20 cellular contexts compared by ENCODE assay signal in genomic region chr17:40364906-40365305, GRCh38. TPM values are rescaled to one million over a fixed set of nuclear protein-coding genes. Genes with fewer than 3 reads are reported as not detected.
DNase-seq lines count a peak whose midpoint lies in the region; ATAC-seq and TF ChIP-seq lines count a peak whose summit lies in the region.
"Had no signal": no experiment of that assay in that cellular context is flagged by ENCODE, and none has a peak within 500 bp of the region (broad histone marks: within the 10 kb centered on the region; RNA-seq: fewer than 3 reads in every experiment).

No MANE protein-coding gene starts in this region.

- H3K36me3 ChIP-seq in NT2/D1 (ENCODE audit: insufficient read depth, insufficient read length, low read length) = no peaks in the 10 kb centered on the region
- H3K36me3 ChIP-seq in rectal smooth muscle tissue (ENCODE audit: control insufficient read depth, insufficient read depth, low read length) = no peaks in the 10 kb centered on the region
- H3K36me3 ChIP-seq: brain microvascular endothelial cell, tibial nerve had no signal

- no peak overlapping the region for H3K27ac Mint-ChIP-seq in activated T-cell treated with anti-CD3 and anti-CD28 coated beads, Interleukin-2, amount 50 U/mL, for 72 hours
- H3K27ac Mint-ChIP-seq: CD8-positive, alpha-beta T cell; dendritic cell treated with granulocyte-macrophage colony-stimulating factor and Interleukin-4, amounts not matched to agents 40 ng/mL and 50 ng/mL, for 4 days had no signal

- H3K27ac ChIP-seq in rectal smooth muscle tissue (ENCODE audit: low read depth, low read length) = no peak overlapping the region
- H3K27ac ChIP-seq: brain microvascular endothelial cell, KMS-11, tibial nerve, VCaP had no signal

- ATAC-seq in activated T-cell treated with anti-CD3 and anti-CD28 coated beads, Interleukin-2, amount 50 U/mL, for 72 hours (replicated peaks in 1 of 2) = no peak
- no peak for ATAC-seq in HG02852 (IDR thresholded peaks at IDR 0.05; ENCODE audit: unreplicated experiment)
- no peak for ATAC-seq in GM19397 (IDR thresholded peaks at IDR 0.05; ENCODE audit: unreplicated experiment)
- ATAC-seq: CD8-positive, alpha-beta T cell had no signal

- no peaks in the 10 kb centered on the region for H3K9me3 Mint-ChIP-seq in activated T-cell treated with anti-CD3 and anti-CD28 coated beads, Interleukin-2, amount 50 U/mL, for 72 hours
- H3K9me3 Mint-ChIP-seq: CD8-positive, alpha-beta T cell; dendritic cell treated with granulocyte-macrophage colony-stimulating factor and Interleukin-4, amounts not matched to agents 40 ng/mL and 50 ng/mL, for 4 days had no signal

- H3K9me3 ChIP-seq in NT2/D1 (ENCODE audit: insufficient read depth, low read length) = no peaks in the 10 kb centered on the region
- H3K9me3 ChIP-seq: tibial nerve had no signal

- DNase-seq in activated T-cell treated with anti-CD3 and anti-CD28 coated beads, Interleukin-2, amount 50 U/mL, for 72 hours = no peak
- no peak for DNase-seq in activated T-cell treated with anti-CD3 and anti-CD28 coated beads, Interleukin-2, amount 50 U/mL, for 1 hour
- no peak for DNase-seq in NT2/D1 (ENCODE audit: low read depth, low spot score)
- DNase-seq in fibroblast of pulmonary artery (ENCODE audit: low read depth) = no peak
- DNase-seq in stimulated activated CD4-positive, alpha-beta T cell treated with anti-CD3 and anti-CD28 coated beads, Interleukin-4, amount 100 ng/mL, for 4 hours = no peak
- DNase-seq: activated gamma-delta T cell; brain microvascular endothelial cell; CD8-positive, alpha-beta T cell; glutamatergic neuron; NCI-H1105 treated with DMSO at 0.1 percent for 48 hours; NCI-H2171 treated with DMSO at 0.1 percent for 48 hours; stimulated activated naive CD4-positive, alpha-beta T cell had no signal

- peak overlapping the region; percentile 1 for H3K9ac ChIP-seq in NT2/D1 (ENCODE audit: insufficient read length, low read depth)
- no peak overlapping the region for H3K9ac ChIP-seq in rectal smooth muscle tissue (ENCODE audit: low read length)
- H3K9ac ChIP-seq: KMS-11 had no signal

- peaks cover 0 to 4% of the 10 kb centered on the region in 2 donors for H3K36me3 Mint-ChIP-seq in activated T-cell treated with anti-CD3 and anti-CD28 coated beads, Interleukin-2, amount 50 U/mL, for 72 hours (ENCODE audit: insufficient read depth in 2 of 2)
- H3K36me3 Mint-ChIP-seq: CD8-positive, alpha-beta T cell had no signal

- peak overlapping the region; percentile 84 to 85 for H3K4me3 Mint-ChIP-seq in activated T-cell treated with anti-CD3 and anti-CD28 coated beads, Interleukin-2, amount 50 U/mL, for 72 hours

- no peak for TF ChIP-seq CTCF in fibroblast of pulmonary artery (IDR thresholded peaks at IDR 0.05; ENCODE audit: low read length, missing control alignments)

- no peak overlapping the region for H3K4me3 ChIP-seq in NT2/D1 (ENCODE audit: insufficient read length, low read depth)
- H3K4me3 ChIP-seq in fibroblast of pulmonary artery (replicated peaks; ENCODE audit: low read depth, low read length) = peak overlapping the region; percentile 53
- peak overlapping the region; percentile 15 for H3K4me3 ChIP-seq in rectal smooth muscle tissue (ENCODE audit: low read length)

- H3K27me3 ChIP-seq in NT2/D1 (ENCODE audit: insufficient read depth, insufficient read length) = peaks cover 37% of the 10 kb centered on the region
- peaks cover 3% of the 10 kb centered on the region for H3K27me3 ChIP-seq in rectal smooth muscle tissue (ENCODE audit: control insufficient read depth, insufficient read depth, low read length)
- H3K27me3 ChIP-seq: brain microvascular endothelial cell had no signal

- H3K4me1 ChIP-seq in NT2/D1 (ENCODE audit: insufficient read depth, insufficient read length) = peaks cover 26% of the 10 kb centered on the region
- H3K4me1 ChIP-seq in rectal smooth muscle tissue (ENCODE audit: control insufficient read depth, insufficient read depth, low read length) = no peaks in the 10 kb centered on the region

- H3K4me1 Mint-ChIP-seq in activated T-cell treated with anti-CD3 and anti-CD28 coated beads, Interleukin-2, amount 50 U/mL, for 72 hours (ENCODE audit: low read depth) = peaks cover 16% of the 10 kb centered on the region

- H3K27me3 Mint-ChIP-seq in activated T-cell treated with anti-CD3 and anti-CD28 coated beads, Interleukin-2, amount 50 U/mL, for 72 hours (ENCODE audit: low read depth) = peaks cover 14% of the 10 kb centered on the region

RNA-seq across cellular contexts. Expression of gene GJD3, which starts 0.4 kb away (rescaled TPM):
- not detected for total RNA-seq in activated T-cell treated with anti-CD3 and anti-CD28 coated beads, Interleukin-2, amount 50 U/mL, for 72 hours
- total RNA-seq: CD8-positive, alpha-beta T cell; RPMI7951; tibial nerve had no signal

RNA-seq across cellular contexts. Expression of gene TOP2A, which starts 52.8 kb away (rescaled TPM):
- 100 to 1,000 TPM; 324 to 425 TPM for total RNA-seq in activated T-cell treated with anti-CD3 and anti-CD28 coated beads, Interleukin-2, amount 50 U/mL, for 72 hours

RNA-seq across cellular contexts. Expression of gene RARA, which starts 55.9 kb away (rescaled TPM):
- 10 to 100 TPM; 33.4 to 45.2 TPM for total RNA-seq in activated T-cell treated with anti-CD3 and anti-CD28 coated beads, Interleukin-2, amount 50 U/mL, for 72 hours
